In the genomic region with DNA sequence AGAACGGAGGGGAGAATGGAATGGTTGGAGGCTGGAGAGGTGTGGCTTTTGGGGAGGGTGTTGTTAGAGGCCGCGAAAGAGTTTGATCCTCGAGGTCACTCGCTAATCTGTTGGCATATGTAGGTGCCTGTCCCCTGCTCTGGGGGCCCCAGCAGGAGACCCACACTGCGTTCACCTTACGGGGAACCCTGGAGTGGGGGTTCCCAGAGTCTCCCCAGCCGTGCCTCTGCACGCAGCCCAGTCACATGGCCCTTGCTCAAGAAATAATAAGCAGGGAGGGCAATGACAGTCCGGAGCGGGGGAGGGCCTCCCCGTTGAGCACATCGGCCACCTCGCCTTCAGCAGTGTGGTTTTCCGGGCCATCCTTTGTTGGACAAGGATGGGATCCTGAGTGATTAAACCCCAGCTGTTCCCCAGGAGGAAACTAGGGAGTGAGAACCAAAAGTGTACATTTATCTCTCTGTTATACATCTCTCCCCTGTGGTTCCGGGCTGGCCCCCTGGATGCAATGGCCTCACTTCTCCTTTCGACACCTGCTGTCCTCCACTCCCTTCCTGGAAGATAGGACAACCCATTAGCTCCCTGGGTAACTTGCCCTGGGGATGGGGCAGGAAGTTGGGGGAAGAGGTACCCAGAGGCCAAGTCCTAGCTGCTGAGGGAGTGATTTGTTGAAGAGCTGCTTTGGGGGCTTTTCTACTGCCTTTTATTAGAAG, we compare ENCODE assay signal across 8 cellular contexts. TPM values are rescaled to one million over a fixed set of nuclear protein-coding genes. Genes with fewer than 3 reads are reported as not detected.
A peak's percentile ranks its signal among the peaks of the same experiment; 100 is the strongest.
DNase-seq lines count a peak whose midpoint lies in the region; ATAC-seq and TF ChIP-seq lines count a peak whose summit lies in the region.

No MANE protein-coding gene starts in this region.

- no peaks in the 10 kb centered on the region; the same call in 1 of the 2 replicates for H3K36me3 ChIP-seq in BE2C
- peaks cover 9% of the 10 kb centered on the region; the same call in 1 of the 2 replicates for H3K36me3 ChIP-seq in iPS-20b (ENCODE audit: insufficient read depth, low read depth, low read length)
- H3K36me3 ChIP-seq in skeletal muscle tissue (ENCODE audit: control insufficient read depth in 3 of 3, insufficient read depth in 3 of 3, low read length in 3 of 3) = no peaks in the 10 kb centered on the region

- H3K9ac ChIP-seq in iPS-20b (ENCODE audit: low read depth, low read length) (peak overlapping the region; percentile 82; the same call in 1 of the 2 replicates), skeletal muscle tissue (ENCODE audit: low read depth in 1 of 3, low read length in 3 of 3) (peak overlapping the region; percentile 66 to 85 (median 76))

- DNase-seq in BE2C (peak; percentile 28), astrocyte of the spinal cord (ENCODE audit: low read depth, low spot score) (no peak), NCI-H1694 (lab: John Stamatoyannopoulos, UW) (no peak), NCI-H1436 (lab: John Stamatoyannopoulos, UW) (no peak)

- TF ChIP-seq CTCF in BE2C (IDR thresholded peaks at IDR 0.05; ENCODE audit: low read depth, low read length) (no peak), astrocyte of the spinal cord (IDR thresholded peaks at IDR 0.05; ENCODE audit: low read depth, low read length) (no peak)

- H3K4me3 ChIP-seq in BE2C (ENCODE audit: low read depth, low read length) = peak overlapping the region; percentile 88
- peak overlapping the region; percentile 63 for H3K4me3 ChIP-seq in astrocyte of the spinal cord (ENCODE audit: low read depth, low read length)
- H3K4me3 ChIP-seq in iPS-20b (ENCODE audit: low read length) = peak overlapping the region; percentile 84
- peak overlapping the region; percentile 71 to 81 (median 79) for H3K4me3 ChIP-seq in skeletal muscle tissue (ENCODE audit: low read length in 3 of 3)

- in situ Hi-C loops in astrocyte of the spinal cord (cut with HindIII; ENCODE audit: low sequenced_read_pairs) = no loop called here

- H3K4me1 ChIP-seq in BE2C (peaks cover 11% of the 10 kb centered on the region; the same call in 1 of the 2 replicates), iPS-20b (ENCODE audit: insufficient read depth, low read length) (peaks cover 59% of the 10 kb centered on the region), skeletal muscle tissue (ENCODE audit: control insufficient read depth in 3 of 3, insufficient read depth in 3 of 3, low read length in 3 of 3) (peaks cover 27 to 38% (median 30%) of the 10 kb centered on the region in 3 donors)

- H3K9me3 ChIP-seq in BE2C (no peaks in the 10 kb centered on the region), iPS-20b (ENCODE audit: insufficient read depth, low read depth, low read length) (no peaks in the 10 kb centered on the region), skeletal muscle tissue (ENCODE audit: control insufficient read depth in 3 of 3, low read length in 3 of 3) (no peaks in the 10 kb centered on the region)

- H3K27me3 ChIP-seq in BE2C (no peaks in the 10 kb centered on the region), iPS-20b (ENCODE audit: insufficient read depth, low read length) (peaks cover 30% of the 10 kb centered on the region), skeletal muscle tissue (ENCODE audit: control insufficient read depth in 3 of 3, insufficient read depth in 3 of 3, low read length in 3 of 3) (peaks cover 0 to 4% (median 3%) of the 10 kb centered on the region in 3 donors)

- TF ChIP-seq RAD21 in Ishikawa (IDR thresholded peaks at IDR 0.05; ENCODE audit: low read depth) = no peak

- no peak for ATAC-seq in HG02852 (IDR thresholded peaks at IDR 0.05; ENCODE audit: unreplicated experiment)

- no peak overlapping the region for H3K27ac ChIP-seq in iPS-20b (ENCODE audit: low read length)
- H3K27ac ChIP-seq in skeletal muscle tissue (ENCODE audit: low read depth, low read length) = peak overlapping the region; percentile 56

- TF ChIP-seq EP300 in Ishikawa (IDR thresholded peaks at IDR 0.05; ENCODE audit: borderline replicate concordance) = no peak

TF ChIP-seq in Ishikawa, 13 proteins besides CTCF, POLR2A, EP300 and RAD21:
- no peak for TF ChIP-seq TEAD4 (IDR thresholded peaks at IDR 0.05)
- TF ChIP-seq, protein P1, sequence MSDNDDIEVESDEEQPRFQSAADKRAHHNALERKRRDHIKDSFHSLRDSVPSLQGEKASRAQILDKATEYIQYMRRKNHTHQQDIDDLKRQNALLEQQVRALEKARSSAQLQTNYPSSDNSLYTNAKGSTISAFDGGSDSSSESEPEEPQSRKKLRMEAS (IDR thresholded peaks at IDR 0.05) = no peak
- TF ChIP-seq NFIC (IDR thresholded peaks at IDR 0.05) = no peak
- TF ChIP-seq, protein P2, sequence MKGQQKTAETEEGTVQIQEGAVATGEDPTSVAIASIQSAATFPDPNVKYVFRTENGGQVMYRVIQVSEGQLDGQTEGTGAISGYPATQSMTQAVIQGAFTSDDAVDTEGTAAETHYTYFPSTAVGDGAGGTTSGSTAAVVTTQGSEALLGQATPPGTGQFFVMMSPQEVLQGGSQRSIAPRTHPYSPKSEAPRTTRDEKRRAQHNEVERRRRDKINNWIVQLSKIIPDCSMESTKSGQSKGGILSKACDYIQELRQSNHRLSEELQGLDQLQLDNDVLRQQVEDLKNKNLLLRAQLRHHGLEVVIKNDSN (IDR thresholded peaks at IDR 0.05) = peak; percentile 72
- TF ChIP-seq FOXM1 (IDR thresholded peaks at IDR 0.05; ENCODE audit: borderline replicate concordance, low read depth) = no peak

RNA-seq across cellular contexts. Expression of a gene that starts 1.3 kb away (rescaled TPM):
- 54.2 TPM for polyA plus RNA-seq in BE2C (2012; ENCODE audit: insufficient read depth, insufficient read length, low read depth)
- 16.7 TPM for total RNA-seq in skeletal muscle tissue
